Comparison of ENCODE assay signal across 9 cellular contexts in genomic region chr10:62303922-62304321, GRCh38.
"Had no signal": no experiment of that assay in that cellular context is flagged by ENCODE, and none has a peak within 500 bp of the region (broad histone marks: within the 10 kb centered on the region; RNA-seq: fewer than 3 reads in every experiment).

No MANE protein-coding gene starts in this region.

- H3K36me3 ChIP-seq: HAP-1 had no signal

- ATAC-seq: GM23338, HCT116 had no signal

- H3K4me3 ChIP-seq: GM23248, GM23338, HAP-1 had no signal

- H3K4me2 ChIP-seq: GM23338 had no signal

- H3K9me3 ChIP-seq: HAP-1 had no signal

- H3K4me1 ChIP-seq: HAP-1 had no signal

- H3K27ac ChIP-seq: GM23248 had no signal

- DNase-seq: GM23248, GOT3, H7, H9, HCEC 1CT, HFFc6 had no signal

- H2AFZ ChIP-seq: GM23248, GM23338 had no signal

- H3K9ac ChIP-seq: GM23248 had no signal
